8 cellular contexts compared by ENCODE assay signal in the genomic region with DNA sequence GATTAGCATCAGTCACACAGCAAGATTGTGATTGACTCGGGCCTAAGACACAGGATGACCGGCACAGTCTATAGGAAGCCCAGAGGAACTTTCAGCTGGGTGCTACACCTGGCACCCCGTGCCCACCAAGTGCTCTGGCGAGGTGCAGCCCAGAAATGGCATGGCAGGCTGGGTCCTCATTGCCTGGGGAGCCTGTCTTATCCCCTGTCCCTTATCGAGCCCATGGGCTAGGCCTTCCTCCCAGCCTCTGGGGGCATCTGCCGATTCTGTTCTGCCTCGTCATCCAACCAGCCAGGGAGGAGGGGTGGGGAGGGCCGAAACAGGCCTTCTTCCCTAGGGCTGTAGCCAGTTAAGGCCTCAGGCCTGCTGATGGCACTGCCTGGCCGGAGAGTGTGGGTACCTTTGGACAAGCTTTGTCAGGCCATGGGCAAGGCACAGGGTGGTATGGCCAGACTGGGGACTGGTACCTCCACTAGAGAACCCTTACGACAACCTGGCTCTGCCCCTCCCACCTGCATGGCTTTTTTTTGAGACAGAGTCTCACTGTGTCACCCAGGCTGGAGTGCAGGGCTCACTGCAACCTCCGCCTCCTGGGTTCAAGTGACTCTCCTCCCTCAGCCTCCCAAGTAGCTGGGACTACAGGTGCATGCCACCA. TPM values are rescaled to one million over a fixed set of nuclear protein-coding genes. Genes with fewer than 3 reads are reported as not detected.
DNase-seq lines count a peak whose midpoint lies in the region; ATAC-seq and TF ChIP-seq lines count a peak whose summit lies in the region.

No MANE protein-coding gene starts in this region.

- H3K4me1 ChIP-seq in endocrine pancreas (ENCODE audit: control insufficient read depth, insufficient read depth, low read length), result no peaks in the 10 kb centered on the region

- peak overlapping the region; percentile 23 for H3K9ac ChIP-seq in endocrine pancreas (ENCODE audit: control insufficient read depth, insufficient read depth, low read length)

- POLR2A ChIA-PET in RWPE1 (lab: Yijun Ruan, JAX; ENCODE audit: low non-redundant PET), result no interaction called here

- peak overlapping the region; percentile 94 for H3K27ac ChIP-seq in RWPE1
- H3K27ac ChIP-seq in skin epidermis, result peak overlapping the region in 18 of 21 experiments; percentile 44 to 97 (median 92)

- H3K27me3 ChIP-seq in endocrine pancreas (ENCODE audit: control insufficient read depth, insufficient read depth, low read length), result no peaks in the 10 kb centered on the region

- no peak for DNase-seq in RWPE1 (ENCODE audit: low spot score)
- DNase-seq in NCI-H748 (lab: John Stamatoyannopoulos, UW; ENCODE audit: unreplicated experiment), result no peak
- no peak for DNase-seq in HT-29 (ENCODE audit: low spot score)
- DNase-seq in NCI-H345 treated with DMSO at 0.1 percent for 48 hours (lab: John Stamatoyannopoulos, UW; ENCODE audit: unreplicated experiment), result no peak

- H3K4me3 ChIP-seq in endocrine pancreas (ENCODE audit: control insufficient read depth, insufficient read depth, low read length) (no peak overlapping the region), skin epidermis (peak overlapping the region; percentile 61 to 90 (median 69))

- peak; percentile 32 for TF ChIP-seq POLR2A in GM15510 (IDR thresholded peaks at IDR 0.05; ENCODE audit: borderline replicate concordance, extremely low read depth, insufficient read length)

- no peaks in the 10 kb centered on the region for H3K9me3 ChIP-seq in endocrine pancreas (ENCODE audit: control insufficient read depth, low read length)

- CTCF ChIA-PET in RWPE1 (lab: Yijun Ruan, JAX), result interaction anchor here (1.7 to 9.8 kb wide), 2 partner anchors 25 to 57 kb away, joined by 3 to 100 read pairs; no protein-coding TSS in a partner anchor

- TF ChIP-seq CTCF in RWPE1 (conservative IDR thresholded peaks at IDR 0.05; ENCODE audit: low read depth), result no peak

- H3K36me3 ChIP-seq in endocrine pancreas (ENCODE audit: control insufficient read depth, insufficient read depth, low read length), result no peaks in the 10 kb centered on the region

- ATAC-seq in GM21619 (IDR thresholded peaks at IDR 0.05; ENCODE audit: unreplicated experiment), result no peak

RNA-seq across cellular contexts. Expression of gene GRK6, which starts 1.6 kb away (rescaled TPM):
- 87.7 and 94.2 TPM in 2 replicates for total RNA-seq in HT-29 (2014; rRNA removed; shearing (Covaris generic))

RNA-seq across cellular contexts. Expression of gene PRR7, which starts 18.6 kb away (rescaled TPM):
- 69.3 and 86.7 TPM in 2 replicates for total RNA-seq in HT-29 (2014; rRNA removed; shearing (Covaris generic))

RNA-seq across cellular contexts. Expression of gene F12, which starts 18.7 kb away (rescaled TPM):
- 52.9 TPM in 2 replicates for total RNA-seq in HT-29 (2014; rRNA removed; shearing (Covaris generic))

RNA-seq across cellular contexts. Expression of gene PFN3, which starts 27.6 kb away (rescaled TPM):
- total RNA-seq in HT-29 (2014; rRNA removed; shearing (Covaris generic)), result not detected in 2 replicates

RNA-seq across cellular contexts. Expression of gene SLC34A1, which starts 43.8 kb away (rescaled TPM):
- total RNA-seq in HT-29 (2014; rRNA removed; shearing (Covaris generic)), result not detected in 2 replicates
